9 cellular contexts compared by ENCODE assay signal in the genomic region with DNA sequence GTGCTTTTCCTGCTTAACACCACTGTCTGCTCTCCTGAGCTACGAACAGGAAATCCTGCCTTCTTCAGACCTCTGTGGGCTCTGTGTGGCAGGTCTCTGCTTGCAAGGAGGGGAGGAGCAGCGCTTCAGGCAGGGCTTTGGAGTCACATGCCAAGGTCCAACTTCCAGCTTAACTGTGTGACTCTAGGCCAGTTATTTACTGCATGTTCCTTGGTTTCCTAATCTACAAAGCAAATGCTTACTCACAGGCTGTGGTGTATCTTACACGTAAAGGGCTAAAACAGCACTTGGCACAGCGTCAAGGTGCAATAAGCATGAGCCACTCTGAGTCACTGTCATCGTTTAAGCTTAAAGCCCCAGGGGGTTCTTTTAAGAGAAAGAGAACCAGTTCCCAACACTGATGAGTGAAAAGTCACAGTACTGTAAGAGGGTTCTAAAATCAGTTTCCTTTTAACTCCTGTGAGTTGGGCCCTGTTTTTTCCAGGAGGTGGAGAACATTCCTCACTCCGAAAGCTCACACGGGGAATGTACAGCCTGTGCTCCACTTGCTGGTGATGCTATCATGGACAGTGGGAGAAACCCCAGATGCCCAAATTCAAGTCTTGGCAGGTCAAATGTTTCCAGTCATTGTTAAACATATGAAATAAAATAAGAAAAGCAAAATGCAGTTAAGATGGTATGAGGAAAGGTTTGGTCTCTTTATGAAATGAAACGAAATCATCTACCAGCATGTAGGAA. TPM values are rescaled to one million over a fixed set of nuclear protein-coding genes. Genes with fewer than 3 reads are reported as not detected.
A peak's percentile ranks its signal among the peaks of the same experiment; 100 is the strongest.
DNase-seq lines count a peak whose midpoint lies in the region; ATAC-seq, FAIRE-seq and TF ChIP-seq lines count a peak whose summit lies in the region.
"Had no signal": no experiment of that assay in that cellular context is flagged by ENCODE, and none has a peak within 500 bp of the region (broad histone marks: within the 10 kb centered on the region; RNA-seq: fewer than 3 reads in every experiment).

No MANE protein-coding gene starts in this region.

- peak overlapping the region; percentile 86 for H3K27ac Mint-ChIP-seq in activated T-cell treated with anti-CD3 and anti-CD28 coated beads, Interleukin-2, amount 50 U/mL, for 72 hours
- H3K27ac Mint-ChIP-seq: memory B cell had no signal

- DNase-seq in NCI-H2227 treated with DMSO at 0.1 percent for 48 hours (lab: John Stamatoyannopoulos, UW) (peak; percentile 17), NCI-H2227 (lab: John Stamatoyannopoulos, UW; ENCODE audit: unreplicated experiment) (no peak), NCI-H2196 (lab: John Stamatoyannopoulos, UW; ENCODE audit: unreplicated experiment) (peak; percentile 60), foreskin melanocyte (peak; percentile 96), GM12892 (ENCODE audit: insufficient read length) (no peak)
- DNase-seq in activated T-cell treated with anti-CD3 and anti-CD28 coated beads, Interleukin-2, amount 50 U/mL, for 72 hours = peak; percentile 72 to 81

- H3K27ac ChIP-seq in rectal smooth muscle tissue (ENCODE audit: low read depth, low read length) = peak overlapping the region; percentile 88

- FAIRE-seq in GM12892 (lab: Jason Lieb, UNC) = no peak

- H3K36me3 Mint-ChIP-seq in activated T-cell treated with anti-CD3 and anti-CD28 coated beads, Interleukin-2, amount 50 U/mL, for 72 hours (ENCODE audit: insufficient read depth in 2 of 2) = peaks cover 4 to 19% of the 10 kb centered on the region in 2 donors

- H3K4me1 ChIP-seq in rectal smooth muscle tissue (ENCODE audit: control insufficient read depth, insufficient read depth, low read length) = peaks cover 17% of the 10 kb centered on the region

- TF ChIP-seq POLR2A in GM12892 (IDR thresholded peaks at IDR 0.05; ENCODE audit: low read depth, low read length) = no peak

- H3K9me3 Mint-ChIP-seq in activated T-cell treated with anti-CD3 and anti-CD28 coated beads, Interleukin-2, amount 50 U/mL, for 72 hours = no peaks in the 10 kb centered on the region
- H3K9me3 Mint-ChIP-seq: memory B cell had no signal

- H3K4me1 Mint-ChIP-seq in activated T-cell treated with anti-CD3 and anti-CD28 coated beads, Interleukin-2, amount 50 U/mL, for 72 hours (ENCODE audit: low read depth) = peaks cover 23% of the 10 kb centered on the region
- H3K4me1 Mint-ChIP-seq: memory B cell had no signal

- peaks cover 2% of the 10 kb centered on the region for H3K36me3 ChIP-seq in rectal smooth muscle tissue (ENCODE audit: control insufficient read depth, insufficient read depth, low read length)

- peak overlapping the region; percentile 3 for H3K4me3 ChIP-seq in rectal smooth muscle tissue (ENCODE audit: low read length)

- H3K27me3 Mint-ChIP-seq in activated T-cell treated with anti-CD3 and anti-CD28 coated beads, Interleukin-2, amount 50 U/mL, for 72 hours (ENCODE audit: low read depth) = no peaks in the 10 kb centered on the region

- H3K4me3 Mint-ChIP-seq in activated T-cell treated with anti-CD3 and anti-CD28 coated beads, Interleukin-2, amount 50 U/mL, for 72 hours = peak overlapping the region; percentile 65 to 71
- H3K4me3 Mint-ChIP-seq: memory B cell had no signal

- H3K9ac ChIP-seq in rectal smooth muscle tissue (ENCODE audit: low read length) = no peak overlapping the region

- peak; percentile 54 for ATAC-seq in HG02973 (IDR thresholded peaks at IDR 0.05; ENCODE audit: unreplicated experiment)
- peak; percentile 98 for ATAC-seq in activated T-cell treated with anti-CD3 and anti-CD28 coated beads, Interleukin-2, amount 50 U/mL, for 72 hours (replicated peaks in 1 of 2)

- H3K27me3 ChIP-seq in rectal smooth muscle tissue (ENCODE audit: control insufficient read depth, insufficient read depth, low read length) = no peaks in the 10 kb centered on the region

RNA-seq across cellular contexts. Expression of gene BCAR1, which starts 54.1 kb away (rescaled TPM):
- 1 to 10 TPM; 1.2 to 1.5 TPM for total RNA-seq in activated T-cell treated with anti-CD3 and anti-CD28 coated beads, Interleukin-2, amount 50 U/mL, for 72 hours
- 1.5 TPM for polyA plus RNA-seq in GM12892 (2012; ENCODE audit: missing spikeins)

Comparison
In these comparisons a context has a peak if more than half of its experiments do, and no peak if none do; other contexts are left out.
1. DNase-seq: peak in NCI-H2227 treated with DMSO at 0.1 percent for 48 hours (single experiment), NCI-H2196 (single experiment), activated T-cell treated with anti-CD3 and anti-CD28 coated beads, Interleukin-2, amount 50 U/mL, for 72 hours (2 of 2) and foreskin melanocyte (single experiment); none in NCI-H2227 (single experiment) and GM12892 (single experiment).